Comparison of ENCODE assay signal across 8 cellular contexts in the genomic region with DNA sequence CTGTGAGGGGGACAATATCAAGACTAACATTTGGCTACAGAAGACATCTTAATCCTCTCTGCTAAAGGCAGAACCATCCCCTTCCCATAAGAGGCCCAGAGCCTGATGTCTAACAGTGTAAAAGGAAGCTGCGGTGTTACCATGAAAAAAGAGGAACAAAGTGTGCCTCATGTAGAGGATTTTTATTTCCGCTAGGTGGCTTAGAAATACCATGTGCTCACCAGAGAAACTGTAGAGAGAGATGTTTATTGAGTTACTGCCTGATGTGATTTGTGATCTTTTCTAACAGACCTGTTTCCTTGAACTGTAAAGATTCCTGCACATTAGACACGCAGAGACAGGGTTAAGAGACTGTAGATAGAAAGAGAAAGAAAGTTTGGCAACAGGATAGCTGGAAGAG. TPM values are rescaled to one million over a fixed set of nuclear protein-coding genes. Genes with fewer than 3 reads are reported as not detected.
A peak's percentile ranks its signal among the peaks of the same experiment; 100 is the strongest.
DNase-seq lines count a peak whose midpoint lies in the region; ATAC-seq and TF ChIP-seq lines count a peak whose summit lies in the region.

No MANE protein-coding gene starts in this region.

- H3K27ac ChIP-seq in PC-9: no peak overlapping the region

- H3K4me2 ChIP-seq in PC-9: no peak overlapping the region

- POLR2A ChIA-PET in PC-9 (lab: Charles Lee; ENCODE audit: unreplicated experiment): no interaction called here

- DNase-seq in GM13976 (ENCODE audit: low spot score) (peak; percentile 7), PC-9 (no peak), kidney epithelial cell (ENCODE audit: low read depth) (no peak), LoVo (ENCODE audit: low spot score) (no peak), DMS79 (lab: John Stamatoyannopoulos, UW) (no peak)

- H2AFZ ChIP-seq in PC-9: no peak overlapping the region

- H3F3A ChIP-seq in PC-9 (ENCODE audit: insufficient read depth, low read depth): no peaks in the 10 kb centered on the region

- CTCF ChIA-PET in PC-9 (lab: Charles Lee): no interaction called here

- intact Hi-C loops in PC-9 (cut with micrococcal nuclease; ENCODE audit: unreplicated experiment): loop anchor here (1.0 kb wide), 1 partner anchor 141 kb away; no protein-coding TSS in a partner anchor

- H3K9me2 ChIP-seq in PC-9 (ENCODE audit: insufficient read depth): 0 out of 2 replicates have a peak, but pooled peaks cover 4% of the 10 kb centered on the region

- H3K36me3 ChIP-seq in PC-9 (ENCODE audit: low read depth) (no peaks in the 10 kb centered on the region), kidney epithelial cell (ENCODE audit: control insufficient read depth, insufficient read depth, low read length) (no peaks in the 10 kb centered on the region)

- no peaks in the 10 kb centered on the region for H3K4me1 ChIP-seq in PC-9 (replicated peaks; ENCODE audit: insufficient read depth)

- H3K4me3 ChIP-seq in PC-9 (no peak overlapping the region), kidney epithelial cell (ENCODE audit: low read depth, low read length) (no peak overlapping the region)

- no peaks in the 10 kb centered on the region for H4K20me1 ChIP-seq in PC-9 (ENCODE audit: insufficient read depth)

- no peaks in the 10 kb centered on the region for H3K79me2 ChIP-seq in PC-9 (ENCODE audit: low read depth)

- in situ Hi-C loops in GM13976 (cut with MboI; ENCODE audit: low sequenced_read_pairs, unreplicated experiment): no loop called here

- H3K9me3 ChIP-seq in PC-9 (ENCODE audit: insufficient read depth, low read depth): no peaks in the 10 kb centered on the region

- ATAC-seq in HG02642 (IDR thresholded peaks at IDR 0.05; ENCODE audit: poor library complexity, unreplicated experiment): peak; percentile 94
- no peak for ATAC-seq in esophagus mucosa
- no peak for ATAC-seq in GM21381 (IDR thresholded peaks at IDR 0.05; ENCODE audit: unreplicated experiment)

- TF ChIP-seq CTCF in GM13976 (IDR thresholded peaks at IDR 0.05; ENCODE audit: borderline replicate concordance, control extremely low read depth, extremely low read depth, insufficient read depth, missing control alignments): peak; percentile 36
- TF ChIP-seq CTCF in PC-9 (conservative IDR thresholded peaks at IDR 0.05): peak; percentile 50; the same call in 1 of the 2 replicates
- peak; percentile 28 for TF ChIP-seq CTCF in kidney epithelial cell (IDR thresholded peaks at IDR 0.05; ENCODE audit: insufficient read depth, low read length, poor library complexity, severe bottlenecking)

- BruUV-seq in PC-9 (replicated peaks; lab: Mats Ljungman, UMichigan): no TSS peak

- H3K27me3 ChIP-seq in PC-9 (ENCODE audit: insufficient read depth, low read depth) (no peaks in the 10 kb centered on the region), kidney epithelial cell (ENCODE audit: control insufficient read depth, insufficient read depth, low read length) (no peaks in the 10 kb centered on the region)

RNA-seq across cellular contexts. Expression of a gene that starts 22.1 kb away (rescaled TPM):
- total RNA-seq in PC-9 (2021) (not detected in 2 replicates), kidney epithelial cell (not detected in 2 replicates), esophagus mucosa (not detected)

RNA-seq across cellular contexts. Expression of a gene that starts 41.3 kb away (rescaled TPM):
- total RNA-seq in PC-9 (2021): not detected in 2 replicates
- total RNA-seq in kidney epithelial cell: not detected in 2 replicates
- not detected for total RNA-seq in esophagus mucosa

RNA-seq across cellular contexts. Expression of a gene that starts 58.0 kb away (rescaled TPM):
- total RNA-seq in PC-9 (2021) (not detected in 2 replicates), kidney epithelial cell (not detected in 2 replicates), esophagus mucosa (not detected)
